ENCODE assay signal across 6 cellular contexts in genomic region chr22:32193346-32193745, GRCh38. TPM values are rescaled to one million over a fixed set of nuclear protein-coding genes. Genes with fewer than 3 reads are reported as not detected.
"Had no signal": no experiment of that assay in that cellular context is flagged by ENCODE, and none has a peak within 500 bp of the region (broad histone marks: within the 10 kb centered on the region; RNA-seq: fewer than 3 reads in every experiment).

No MANE protein-coding gene starts in this region.

RNA-seq across cellular contexts. Expression of gene RFPL2, which starts 11.5 kb away (rescaled TPM):
- total RNA-seq: GM23248, H4, HepG2, HFFc6, HT1080 had no signal

RNA-seq across cellular contexts. Expression of gene C22orf42, which starts 34.2 kb away (rescaled TPM):
- total RNA-seq: GM23248, H4, H7, HepG2, HFFc6, HT1080 had no signal
